In the genomic region with DNA sequence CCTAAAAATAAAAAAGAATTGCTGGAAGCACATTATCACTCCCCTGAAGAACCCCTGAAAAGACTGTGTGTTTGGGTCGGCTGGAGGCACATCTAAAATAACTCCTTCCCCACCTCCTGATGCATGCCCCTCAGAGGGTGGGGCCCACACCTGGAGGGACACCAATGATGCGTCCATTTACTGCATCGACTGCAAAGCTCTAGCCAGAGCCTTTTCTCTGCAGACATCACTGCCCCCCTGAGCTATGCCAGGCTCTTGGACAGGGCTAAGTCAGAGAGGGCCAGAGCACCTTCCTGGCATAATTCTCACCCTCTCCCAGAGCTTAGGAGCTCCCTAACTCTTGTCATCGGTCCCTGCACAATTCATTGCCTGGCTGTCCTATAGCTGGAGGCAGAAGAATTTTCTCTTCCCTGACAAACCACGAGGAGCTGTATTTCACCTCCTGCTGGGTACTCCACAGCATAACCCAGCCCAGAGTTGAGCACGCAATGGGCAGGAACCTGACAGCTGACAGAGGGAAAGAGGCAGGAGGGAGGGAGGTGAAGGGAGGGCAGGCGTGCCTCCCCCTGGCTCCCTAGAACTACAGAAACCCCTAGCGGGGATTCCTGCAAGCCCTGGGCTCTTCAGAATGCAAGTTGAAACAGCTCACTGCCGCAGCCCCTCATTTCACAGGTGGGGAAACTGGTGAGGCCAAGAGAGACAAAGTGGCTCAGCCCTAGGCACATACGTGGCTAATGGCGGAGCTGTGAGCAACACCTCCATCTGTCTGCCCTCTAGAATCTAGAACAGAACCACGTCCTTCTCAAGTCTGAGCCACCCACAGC, we compare ENCODE assay signal across 1 cellular context.
TF ChIP-seq lines count a peak whose summit lies in the region.

No MANE protein-coding gene starts in this region.

TF ChIP-seq in endothelial cell of umbilical vein, 7 proteins besides CTCF, POLR2A, EP300 and RAD21 (continued from another document):
- TF ChIP-seq EZH2 (IDR thresholded peaks at IDR 0.05; ENCODE audit: borderline replicate concordance, low read depth, low read length, severe bottlenecking) (no peak), MYC (IDR thresholded peaks at IDR 0.05; ENCODE audit: low read depth, low read length) (no peak), POLR2AphosphoS5 (IDR thresholded peaks at IDR 0.05; ENCODE audit: insufficient read depth, low read depth, low read length) (no peak)
- TF ChIP-seq, protein P1, sequence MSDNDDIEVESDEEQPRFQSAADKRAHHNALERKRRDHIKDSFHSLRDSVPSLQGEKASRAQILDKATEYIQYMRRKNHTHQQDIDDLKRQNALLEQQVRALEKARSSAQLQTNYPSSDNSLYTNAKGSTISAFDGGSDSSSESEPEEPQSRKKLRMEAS (IDR thresholded peaks at IDR 0.05; ENCODE audit: insufficient read depth, insufficient read length) = no peak
